In genomic region chrX:38151426-38151825, GRCh38 we compare ENCODE assay signal across 22 cellular contexts.
DNase-seq lines count a peak whose midpoint lies in the region; ATAC-seq and TF ChIP-seq lines count a peak whose summit lies in the region.
"Had no signal": no experiment of that assay in that cellular context is flagged by ENCODE, and none has a peak within 500 bp of the region (broad histone marks: within the 10 kb centered on the region; RNA-seq: fewer than 3 reads in every experiment).

No MANE protein-coding gene starts in this region.

- no peaks in the 10 kb centered on the region for H3K9me3 ChIP-seq in mucosa of descending colon
- H3K9me3 ChIP-seq: gastroesophageal sphincter had no signal

- H3K4me1 ChIP-seq in mucosa of descending colon (ENCODE audit: low read depth), result no peaks in the 10 kb centered on the region
- H3K4me1 ChIP-seq: gastroesophageal sphincter had no signal

- H3K4me1 Mint-ChIP-seq in type B pancreatic cell (ENCODE audit: unreplicated experiment), result no peaks in the 10 kb centered on the region
- H3K4me1 Mint-ChIP-seq: nephron; stimulated activated memory B cell treated with anti-CD40 and anti-IgM and Interleukin-4, amounts not matched to agents 10 μg/mL and 1 μg/mL and 100 μg/mL, for 72 hours had no signal

- H3K4me3 ChIP-seq in kidney epithelial cell (ENCODE audit: low read depth, low read length) (no peak overlapping the region), mucosa of descending colon (no peak overlapping the region)
- H3K4me3 ChIP-seq: gastroesophageal sphincter, skin epidermis had no signal

- H3K27me3 ChIP-seq in kidney epithelial cell (ENCODE audit: control insufficient read depth, insufficient read depth, low read length), result no peaks in the 10 kb centered on the region
- H3K27me3 ChIP-seq: gastroesophageal sphincter had no signal

- no peaks in the 10 kb centered on the region for H3K36me3 ChIP-seq in kidney epithelial cell (ENCODE audit: control insufficient read depth, insufficient read depth, low read length)
- H3K36me3 ChIP-seq in mucosa of descending colon (ENCODE audit: low read depth), result no peaks in the 10 kb centered on the region
- H3K36me3 ChIP-seq: gastroesophageal sphincter had no signal

- H3K27ac Mint-ChIP-seq in type B pancreatic cell, result no peak overlapping the region
- H3K27ac Mint-ChIP-seq: activated CD8-positive, alpha-beta T cell treated with anti-CD3 and anti-CD28 coated beads, Interleukin-2, amount 10 ng/mL, durations not matched to agents 7 days and 5 days; HFFc6; nephron; stimulated activated memory B cell treated with anti-CD40 and anti-IgM and Interleukin-4, amounts not matched to agents 10 μg/mL and 1 μg/mL and 100 μg/mL, for 72 hours had no signal

- TF ChIP-seq CTCF in kidney epithelial cell (IDR thresholded peaks at IDR 0.05; ENCODE audit: insufficient read depth, low read length, poor library complexity, severe bottlenecking) (no peak), mucosa of descending colon (IDR thresholded peaks at IDR 0.05) (no peak), type B pancreatic cell (conservative IDR thresholded peaks at IDR 0.05) (no peak)

- no peak for ATAC-seq in mucosa of descending colon
- ATAC-seq: activated CD8-positive, alpha-beta T cell treated with anti-CD3 and anti-CD28 coated beads, Interleukin-2, amount 10 ng/mL, durations not matched to agents 7 days and 5 days; gastroesophageal sphincter; left colon; stimulated activated memory B cell treated with anti-CD40 and anti-IgM and Interleukin-4, amounts not matched to agents 10 μg/mL and 1 μg/mL and 100 μg/mL, for 72 hours had no signal

- intact Hi-C loops in mucosa of descending colon (cut with DNase I, micrococcal nuclease), result no loop called here

- H3K9me3 Mint-ChIP-seq in type B pancreatic cell, result no peaks in the 10 kb centered on the region
- H3K9me3 Mint-ChIP-seq: HFFc6; nephron; stimulated activated memory B cell treated with anti-CD40 and anti-IgM and Interleukin-4, amounts not matched to agents 10 μg/mL and 1 μg/mL and 100 μg/mL, for 72 hours had no signal

- DNase-seq in H4 (ENCODE audit: low spot score), result peak; percentile 3
- DNase-seq in amniotic epithelial cell (ENCODE audit: low read depth), result peak; percentile 51
- peak; percentile 25 for DNase-seq in kidney epithelial cell (ENCODE audit: low read depth)
- no peak for DNase-seq in mucosa of descending colon
- DNase-seq in type B pancreatic cell (ENCODE audit: extremely low spot score, unreplicated experiment), result no peak
- DNase-seq in activated gamma-delta T cell (lab: John Stamatoyannopoulos, UW), result no peak
- no peak for DNase-seq in cerebellum (ENCODE audit: low spot score)
- DNase-seq: activated CD4-positive, CD25-positive, alpha-beta regulatory T cell treated with anti-CD3 and anti-CD28 coated beads, Interleukin-2, amount 50 U/mL, for 72 hours; activated CD8-positive, alpha-beta T cell treated with anti-CD3 and anti-CD28 coated beads, Interleukin-2, amount 10 ng/mL, durations not matched to agents 7 days and 5 days; amygdala; COR-L47; DMS79; HFFc6; left colon; NCI-H1694; OCI-M1; SHP77; stimulated activated CD4-positive, alpha-beta T cell treated with anti-CD3 and anti-CD28 coated beads, Interleukin-2, amount 100 ng/mL, for 24 hours had no signal

- no peaks in the 10 kb centered on the region for H3K36me3 Mint-ChIP-seq in type B pancreatic cell
- H3K36me3 Mint-ChIP-seq: stimulated activated memory B cell treated with anti-CD40 and anti-IgM and Interleukin-4, amounts not matched to agents 10 μg/mL and 1 μg/mL and 100 μg/mL, for 72 hours had no signal

- no peak overlapping the region for H3K4me3 Mint-ChIP-seq in type B pancreatic cell
- H3K4me3 Mint-ChIP-seq: activated CD8-positive, alpha-beta T cell treated with anti-CD3 and anti-CD28 coated beads, Interleukin-2, amount 10 ng/mL, durations not matched to agents 7 days and 5 days; HFFc6; nephron; stimulated activated memory B cell treated with anti-CD40 and anti-IgM and Interleukin-4, amounts not matched to agents 10 μg/mL and 1 μg/mL and 100 μg/mL, for 72 hours had no signal

- H3K27me3 Mint-ChIP-seq in type B pancreatic cell, result no peaks in the 10 kb centered on the region
- H3K27me3 Mint-ChIP-seq: stimulated activated memory B cell treated with anti-CD40 and anti-IgM and Interleukin-4, amounts not matched to agents 10 μg/mL and 1 μg/mL and 100 μg/mL, for 72 hours had no signal

Comparison
In these comparisons a context has a peak if more than half of its experiments do, and no peak if none do; other contexts are left out.
1. DNase-seq: peak in H4 (single experiment), amniotic epithelial cell (single experiment) and kidney epithelial cell (single experiment); none in mucosa of descending colon (0 of 3), type B pancreatic cell (single experiment), activated gamma-delta T cell (single experiment) and cerebellum (single experiment).